In the genomic region with DNA sequence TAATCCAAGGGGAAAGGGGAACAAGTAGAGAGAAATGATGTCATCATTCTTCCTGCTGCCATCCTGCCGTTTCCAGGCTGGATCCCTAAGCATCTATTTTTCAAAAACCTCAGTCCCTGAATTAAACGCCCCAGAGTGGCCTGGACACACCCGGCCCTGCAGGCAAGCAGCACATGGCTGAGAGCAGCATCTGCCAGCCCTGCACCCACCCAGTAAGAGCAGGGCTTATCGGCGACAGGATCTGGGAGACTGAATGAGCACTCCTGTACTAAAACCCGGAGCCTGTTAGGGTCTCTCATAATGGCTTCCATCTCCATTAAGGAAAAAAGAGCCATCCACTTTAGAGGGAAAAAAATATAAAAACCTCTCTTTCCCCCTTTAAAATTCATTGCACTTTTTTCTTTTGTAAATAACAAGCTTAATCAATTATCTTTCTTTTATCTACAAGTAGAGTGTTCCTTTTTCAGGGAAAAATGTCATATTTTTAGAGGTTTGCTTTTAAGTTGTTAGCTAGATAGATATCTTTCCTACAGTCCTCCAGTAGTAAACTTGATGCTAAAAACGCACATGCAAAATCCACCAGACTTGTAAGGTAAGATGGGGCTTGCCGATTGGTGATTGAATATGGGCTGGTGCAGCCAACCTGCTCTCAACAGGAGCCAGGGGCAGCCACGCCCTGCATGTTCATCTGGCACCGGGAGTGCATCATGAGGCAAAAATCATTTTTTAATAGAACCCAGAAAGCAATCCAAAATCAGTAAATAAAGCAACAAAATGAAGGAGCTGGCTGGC, we compare ENCODE assay signal across 1 cellular context.
TF ChIP-seq lines count a peak whose summit lies in the region.

No MANE protein-coding gene starts in this region.

TF ChIP-seq in SK-N-SH, 30 proteins besides CTCF, POLR2A, EP300 and RAD21 (continued from another document):
- TF ChIP-seq, protein P1, sequence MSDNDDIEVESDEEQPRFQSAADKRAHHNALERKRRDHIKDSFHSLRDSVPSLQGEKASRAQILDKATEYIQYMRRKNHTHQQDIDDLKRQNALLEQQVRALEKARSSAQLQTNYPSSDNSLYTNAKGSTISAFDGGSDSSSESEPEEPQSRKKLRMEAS (IDR thresholded peaks at IDR 0.05; ENCODE audit: low read depth) = no peak
- TF ChIP-seq MXI1 (IDR thresholded peaks at IDR 0.05; ENCODE audit: low read depth, low read length) (peak; percentile 85; the same call in 1 of the 2 replicates), POLR2AphosphoS5 (IDR thresholded peaks at IDR 0.05; ENCODE audit: low read depth, low read length) (no peak), RCOR1 (IDR thresholded peaks at IDR 0.05; ENCODE audit: low read length) (peak; percentile 80), GATA2 (CRISPR knock-in tag; IDR thresholded peaks at IDR 0.05) (peak; percentile 99), NRF1 (IDR thresholded peaks at IDR 0.05; ENCODE audit: low read depth, low read length) (no peak), GABPA (IDR thresholded peaks at IDR 0.05; ENCODE audit: low read depth) (no peak), YY1 (IDR thresholded peaks at IDR 0.05; ENCODE audit: low read depth) (no peak), RFX5 (IDR thresholded peaks at IDR 0.05; ENCODE audit: low read length) (no peak), NFIC (IDR thresholded peaks at IDR 0.05; ENCODE audit: borderline replicate concordance) (no peak)
- TF ChIP-seq, protein P2, sequence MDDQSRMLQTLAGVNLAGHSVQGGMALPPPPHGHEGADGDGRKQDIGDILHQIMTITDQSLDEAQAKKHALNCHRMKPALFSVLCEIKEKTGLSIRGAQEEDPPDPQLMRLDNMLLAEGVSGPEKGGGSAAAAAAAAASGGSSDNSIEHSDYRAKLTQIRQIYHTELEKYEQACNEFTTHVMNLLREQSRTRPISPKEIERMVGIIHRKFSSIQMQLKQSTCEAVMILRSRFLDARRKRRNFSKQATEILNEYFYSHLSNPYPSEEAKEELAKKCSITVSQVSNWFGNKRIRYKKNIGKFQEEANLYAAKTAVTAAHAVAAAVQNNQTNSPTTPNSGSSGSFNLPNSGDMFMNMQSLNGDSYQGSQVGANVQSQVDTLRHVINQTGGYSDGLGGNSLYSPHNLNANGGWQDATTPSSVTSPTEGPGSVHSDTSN (IDR thresholded peaks at IDR 0.05) = no peak
TF ChIP-seq in SK-N-SH: peak in this region for 5.
